Comparison of ENCODE assay signal across 8 cellular contexts in the genomic region with DNA sequence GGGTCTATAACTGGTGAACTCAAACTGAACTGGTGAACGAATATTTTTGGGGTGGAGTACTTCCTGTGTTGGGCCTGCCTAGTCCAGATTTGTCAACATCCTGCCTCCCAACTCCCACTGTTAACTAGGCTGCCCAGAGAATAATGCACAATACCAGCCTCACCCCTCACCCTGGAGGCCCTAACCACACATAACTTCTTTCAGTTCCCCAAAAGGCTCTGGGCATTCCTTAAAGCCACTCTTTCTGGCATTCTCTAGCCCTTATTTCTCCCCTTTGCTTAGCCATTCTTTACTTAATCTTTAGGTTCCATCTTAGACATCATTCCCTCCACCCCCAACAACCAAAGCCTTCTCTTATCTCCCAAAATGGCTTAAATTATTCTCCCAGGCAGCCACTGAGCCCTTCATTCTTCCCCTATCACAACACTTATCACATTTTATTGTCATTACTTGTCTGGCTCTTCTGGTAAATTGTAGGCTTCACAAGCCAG. TPM values are rescaled to one million over a fixed set of nuclear protein-coding genes. Genes with fewer than 3 reads are reported as not detected.
A peak's percentile ranks its signal among the peaks of the same experiment; 100 is the strongest.
DNase-seq lines count a peak whose midpoint lies in the region; ATAC-seq and TF ChIP-seq lines count a peak whose summit lies in the region.

No MANE protein-coding gene starts in this region.

- 18 to 29% methylated on average over 1 of the region's 1 CpG for WGBS in gastroesophageal sphincter (ENCODE audit: low coverage in 1 of 2), 2 donors

- DNase-seq in CD4-positive, CD25-positive, alpha-beta regulatory T cell = peak in 2 of 3 donors; percentile 48 to 90
- DNase-seq in GM23338 (ENCODE audit: low spot score) (no peak), SKM-1 (lab: John Stamatoyannopoulos, UW; ENCODE audit: unreplicated experiment) (peak; percentile 91), NCI-H69 (lab: John Stamatoyannopoulos, UW) (no peak), SHP77 (lab: John Stamatoyannopoulos, UW) (no peak)

- no peaks in the 10 kb centered on the region for H3K79me2 ChIP-seq in GM23338 (replicated peaks; ENCODE audit: insufficient read depth)

- H4K20me1 ChIP-seq in GM23338 (replicated peaks; ENCODE audit: insufficient read depth) = no peaks in the 10 kb centered on the region

- no peak for TF ChIP-seq CTCF in GM23338 (conservative IDR thresholded peaks at IDR 0.05; ENCODE audit: low read depth in 2 of 2)
- no peak for TF ChIP-seq CTCF in gastroesophageal sphincter (IDR thresholded peaks at IDR 0.05)

- no peaks in the 10 kb centered on the region for H3K9me2 ChIP-seq in GM23338 (ENCODE audit: insufficient read depth)

- peak overlapping the region; percentile 47 for H2AFZ ChIP-seq in GM23338

- 0 out of 2 replicates have a peak, but pooled peaks cover 3% of the 10 kb centered on the region for H3F3A ChIP-seq in GM23338 (replicated peaks; ENCODE audit: low read depth)

- no peaks in the 10 kb centered on the region for H3K27me3 ChIP-seq in CD4-positive, CD25-positive, alpha-beta regulatory T cell (ENCODE audit: control insufficient read depth, insufficient read depth, low read length)
- H3K27me3 ChIP-seq in GM23338 (ENCODE audit: insufficient read depth) (no peaks in the 10 kb centered on the region), gastroesophageal sphincter (no peaks in the 10 kb centered on the region)

- H3K36me3 ChIP-seq in CD4-positive, CD25-positive, alpha-beta regulatory T cell (ENCODE audit: control insufficient read depth, insufficient read depth, low read length) = no peaks in the 10 kb centered on the region
- H3K36me3 ChIP-seq in GM23338 (ENCODE audit: insufficient read depth) (no peaks in the 10 kb centered on the region), gastroesophageal sphincter (no peaks in the 10 kb centered on the region)

- peak overlapping the region; percentile 92 to 94 (median 94) for H3K27ac Mint-ChIP-seq in CD4-positive, CD25-positive, alpha-beta regulatory T cell
- no peak overlapping the region for H3K27ac Mint-ChIP-seq in GM23338
- H3K27ac Mint-ChIP-seq in stimulated activated naive CD8-positive, alpha-beta T cell treated with anti-CD3 and anti-CD28 coated beads, Interleukin-15, Interleukin-2, amounts not matched to agents 100 ng/mL and 50 ng/mL, for 24 hours = peak overlapping the region; percentile 53

- peak; percentile 74 to 78 for ATAC-seq in CD4-positive, CD25-positive, alpha-beta regulatory T cell (ENCODE audit: low read depth in 2 of 2)
- ATAC-seq in GM23338 = no peak
- peak; percentile 79 for ATAC-seq in gastroesophageal sphincter
- ATAC-seq in HG02610 (IDR thresholded peaks at IDR 0.05; ENCODE audit: unreplicated experiment) = no peak

- no peaks in the 10 kb centered on the region for H3K36me3 Mint-ChIP-seq in CD4-positive, CD25-positive, alpha-beta regulatory T cell
- no peaks in the 10 kb centered on the region for H3K36me3 Mint-ChIP-seq in GM23338 (ENCODE audit: low read depth)
- no peaks in the 10 kb centered on the region for H3K36me3 Mint-ChIP-seq in stimulated activated naive CD8-positive, alpha-beta T cell treated with anti-CD3 and anti-CD28 coated beads, Interleukin-15, Interleukin-2, amounts not matched to agents 100 ng/mL and 50 ng/mL, for 24 hours (ENCODE audit: low read depth)

- H3K9me3 ChIP-seq in CD4-positive, CD25-positive, alpha-beta regulatory T cell (ENCODE audit: control insufficient read depth in 2 of 2, low read length in 2 of 2) = no peaks in the 10 kb centered on the region
- no peaks in the 10 kb centered on the region for H3K9me3 ChIP-seq in gastroesophageal sphincter

- no peaks in the 10 kb centered on the region for H3K27me3 Mint-ChIP-seq in CD4-positive, CD25-positive, alpha-beta regulatory T cell
- H3K27me3 Mint-ChIP-seq in GM23338 (ENCODE audit: insufficient read depth, low read depth, poor library complexity) = peaks cover 2% of the 10 kb centered on the region
- no peaks in the 10 kb centered on the region for H3K27me3 Mint-ChIP-seq in stimulated activated naive CD8-positive, alpha-beta T cell treated with anti-CD3 and anti-CD28 coated beads, Interleukin-15, Interleukin-2, amounts not matched to agents 100 ng/mL and 50 ng/mL, for 24 hours

- H3K9me3 Mint-ChIP-seq in CD4-positive, CD25-positive, alpha-beta regulatory T cell = no peaks in the 10 kb centered on the region
- H3K9me3 Mint-ChIP-seq in GM23338 = no peaks in the 10 kb centered on the region
- no peaks in the 10 kb centered on the region for H3K9me3 Mint-ChIP-seq in stimulated activated naive CD8-positive, alpha-beta T cell treated with anti-CD3 and anti-CD28 coated beads, Interleukin-15, Interleukin-2, amounts not matched to agents 100 ng/mL and 50 ng/mL, for 24 hours

- H3K4me3 ChIP-seq in CD4-positive, CD25-positive, alpha-beta regulatory T cell (ENCODE audit: low read depth, low read length) = peak overlapping the region; percentile 76
- H3K4me3 ChIP-seq in GM23338 (no peak overlapping the region), gastroesophageal sphincter (no peak overlapping the region)

- peak overlapping the region; percentile 62 for H3K27ac ChIP-seq in CD4-positive, CD25-positive, alpha-beta regulatory T cell (ENCODE audit: insufficient read depth, low read length, poor library complexity, severe bottlenecking)
- H3K27ac ChIP-seq in GM23338 (ENCODE audit: low read depth) = no peak overlapping the region
- peak overlapping the region in 3 of 4 donors; percentile 18 to 47 (median 38) for H3K27ac ChIP-seq in gastroesophageal sphincter

- TF ChIP-seq POLR2A in gastroesophageal sphincter (IDR thresholded peaks at IDR 0.05) = no peak

- peaks cover 26 to 74% (median 39%) of the 10 kb centered on the region in 4 donors for H3K4me1 Mint-ChIP-seq in CD4-positive, CD25-positive, alpha-beta regulatory T cell
- peaks cover 13% of the 10 kb centered on the region for H3K4me1 Mint-ChIP-seq in GM23338
- H3K4me1 Mint-ChIP-seq in stimulated activated naive CD8-positive, alpha-beta T cell treated with anti-CD3 and anti-CD28 coated beads, Interleukin-15, Interleukin-2, amounts not matched to agents 100 ng/mL and 50 ng/mL, for 24 hours (ENCODE audit: low read depth) = peaks cover 42% of the 10 kb centered on the region

- TF ChIP-seq EP300 in gastroesophageal sphincter (IDR thresholded peaks at IDR 0.05) = no peak

- no peak overlapping the region for H3K4me2 ChIP-seq in GM23338

- peak overlapping the region; percentile 44 to 88 (median 83) for H3K4me3 Mint-ChIP-seq in CD4-positive, CD25-positive, alpha-beta regulatory T cell
- no peak overlapping the region for H3K4me3 Mint-ChIP-seq in GM23338
- peak overlapping the region; percentile 1 for H3K4me3 Mint-ChIP-seq in stimulated activated naive CD8-positive, alpha-beta T cell treated with anti-CD3 and anti-CD28 coated beads, Interleukin-15, Interleukin-2, amounts not matched to agents 100 ng/mL and 50 ng/mL, for 24 hours

- H3K4me1 ChIP-seq in CD4-positive, CD25-positive, alpha-beta regulatory T cell (ENCODE audit: control insufficient read depth, insufficient read depth, low read length, poor library complexity, severe bottlenecking) = peaks cover 62% of the 10 kb centered on the region
- peaks cover 12% of the 10 kb centered on the region for H3K4me1 ChIP-seq in GM23338 (ENCODE audit: insufficient read depth)
- H3K4me1 ChIP-seq in gastroesophageal sphincter = peaks cover 0 to 10% (median 0%) of the 10 kb centered on the region in 3 donors

TF ChIP-seq in GM23338, 12 proteins besides CTCF, POLR2A, EP300 and RAD21 (continues in another document):
- no peak for TF ChIP-seq NANOG (IDR thresholded peaks at IDR 0.05; ENCODE audit: borderline replicate concordance)
- TF ChIP-seq ZNF114 (CRISPR knock-in tag; IDR thresholded peaks at IDR 0.05) = no peak
- TF ChIP-seq STAT1 (IDR thresholded peaks at IDR 0.05; ENCODE audit: unreplicated experiment) = no peak

RNA-seq across cellular contexts. Expression of gene SEC11A, which starts 9.1 kb away (rescaled TPM):
- total RNA-seq in CD4-positive, CD25-positive, alpha-beta regulatory T cell = 72.9 TPM
- polyA plus RNA-seq in CD4-positive, CD25-positive, alpha-beta regulatory T cell = 100 to 1,000 TPM; 152 to 186 (median 163) TPM
- total RNA-seq in GM23338 (2014; rRNA removed; shearing (Covaris generic)) = 191 and 208 TPM in 2 replicates
- 238 and 257 TPM in 2 replicates for polyA plus RNA-seq in GM23338 (2016; fragmentation: Nextera tagmentation; extraction: Ambion mirVana)
- total RNA-seq in gastroesophageal sphincter = 100 to 1,000 TPM in 2 of 4 donors, 10 to 100 TPM in 2; 63.3 to 139 (median 99.4) TPM

RNA-seq across cellular contexts. Expression of gene ZNF592, which starts 23.3 kb away (rescaled TPM):
- total RNA-seq in CD4-positive, CD25-positive, alpha-beta regulatory T cell = 39.8 TPM
- polyA plus RNA-seq in CD4-positive, CD25-positive, alpha-beta regulatory T cell = 1 to 10 TPM; 3.8 to 4.3 (median 4.2) TPM
- total RNA-seq in GM23338 (2014; rRNA removed; shearing (Covaris generic)) = 18.8 and 21.4 TPM in 2 replicates
- polyA plus RNA-seq in GM23338 (2016; fragmentation: Nextera tagmentation; extraction: Ambion mirVana) = 4.4 and 4.7 TPM in 2 replicates
- total RNA-seq in gastroesophageal sphincter = 10 to 100 TPM; 15.7 to 26.0 (median 19.1) TPM

Comparison
In these comparisons a context has a peak if more than half of its experiments do, and no peak if none do; other contexts are left out.
1. ATAC-seq: peak in CD4-positive, CD25-positive, alpha-beta regulatory T cell (2 of 2) and gastroesophageal sphincter (single experiment); none in GM23338 (single experiment) and HG02610 (single experiment).
2. DNase-seq: peak in CD4-positive, CD25-positive, alpha-beta regulatory T cell (2 of 3) and SKM-1 (single experiment); none in GM23338 (single experiment), NCI-H69 (single experiment) and SHP77 (0 of 2).